In the genomic region with DNA sequence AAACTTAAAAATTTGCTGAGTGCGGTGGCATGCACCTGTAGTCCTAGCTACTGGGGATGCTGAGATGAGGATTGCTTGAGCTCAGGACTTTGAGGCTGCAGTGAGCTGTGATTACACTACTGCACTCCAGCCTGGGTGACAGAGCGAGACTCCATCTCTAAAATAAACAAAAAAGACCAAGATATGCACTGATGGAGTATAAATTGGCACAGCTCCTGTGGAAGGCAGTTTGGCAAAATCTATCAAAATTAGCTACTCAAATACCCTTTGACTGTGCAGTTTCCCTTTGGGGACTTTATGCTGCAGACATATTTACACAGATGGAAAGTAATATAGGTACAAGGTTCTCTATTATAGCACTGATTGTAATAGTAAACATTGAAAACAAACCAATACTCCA, we compare ENCODE assay signal across 27 cellular contexts. TPM values are rescaled to one million over a fixed set of nuclear protein-coding genes. Genes with fewer than 3 reads are reported as not detected.
"Had no signal": no experiment of that assay in that cellular context is flagged by ENCODE, and none has a peak within 500 bp of the region (broad histone marks: within the 10 kb centered on the region; RNA-seq: fewer than 3 reads in every experiment).

No MANE protein-coding gene starts in this region.

- H3K9ac ChIP-seq: KMS-11 had no signal

- H3K9me3 ChIP-seq: MG63, Peyer's patch, SJSA1 had no signal

- H3K4me1 ChIP-seq: Peyer's patch, SJSA1 had no signal

- H3K36me3 ChIP-seq: MG63, Peyer's patch, SJSA1 had no signal

- H3K27ac ChIP-seq: KMS-11, PC-9, Peyer's patch, SJSA1, SK-N-MC had no signal

- DNase-seq: Kasumi-1; MG63; NCI-H1092; NCI-H1105 treated with DMSO at 0.1 percent for 48 hours; NCI-H1417 treated with DMSO at 0.1 percent for 48 hours; NCI-H146; NCI-H1694 treated with DMSO at 0.1 percent for 48 hours; NCI-H1930; NCI-H2171 treated with DMSO at 0.1 percent for 48 hours; NCI-H345; NCI-H446 treated with DMSO at 0.1 percent for 48 hours; NCI-H510A treated with DMSO at 0.1 percent for 48 hours; NCI-H526; NCI-H748 treated with DMSO at 0.1 percent for 48 hours; NK-92 treated with Interleukin-12 subunit alpha and Interleukin-12 subunit beta, amount 100 ng/mL, for 24 hours; PC-9; Peyer's patch; Right ventricle myocardium superior; RPMI8226; SIG-M5 had no signal

- FAIRE-seq: K562 had no signal

- H3K27me3 ChIP-seq: MG63, Peyer's patch had no signal

- H3K4me3 ChIP-seq: K562, MG63, PC-9, Peyer's patch, SJSA1, SK-N-MC had no signal

RNA-seq across cellular contexts. Expression of a gene that starts 19.8 kb away (rescaled TPM):
- total RNA-seq: HT1080; OCI-LY7; PC-9; Peyer's patch; SJSA1; T-helper 1 cell treated with Interleukin-12 subunit alpha and Interleukin-12 subunit beta and Interleukin-4 antibody, amounts not matched to agents 30 ng/mL and 1 ng/mL, for 36 hours had no signal
